ENCODE assay signal across 19 cellular contexts in genomic region chr10:69356187-69356586, GRCh38.
DNase-seq lines count a peak whose midpoint lies in the region; ATAC-seq, FAIRE-seq and TF ChIP-seq lines count a peak whose summit lies in the region.
"Had no signal": no experiment of that assay in that cellular context is flagged by ENCODE, and none has a peak within 500 bp of the region (broad histone marks: within the 10 kb centered on the region; RNA-seq: fewer than 3 reads in every experiment).

No MANE protein-coding gene starts in this region.

- no TSS peak for BruUV-seq in K562 (replicated peaks; lab: Mats Ljungman, UMichigan)

- H3K27me3 Mint-ChIP-seq in CD4-positive, CD25-positive, alpha-beta regulatory T cell, result no peaks in the 10 kb centered on the region
- H3K27me3 Mint-ChIP-seq: CD8-positive, alpha-beta memory T cell had no signal

- POLR2A ChIA-PET in RWPE1 (lab: Yijun Ruan, JAX; ENCODE audit: low non-redundant PET), result no interaction called here
- POLR2A ChIA-PET in K562 (lab: Yijun Ruan, JAX), result interaction anchor here (1.0 to 2.6 kb wide), 2 partner anchors 27 to 37 kb away, joined by 4 to 8 read pairs; no protein-coding TSS in a partner anchor

- TF ChIP-seq CTCF in RWPE1 (conservative IDR thresholded peaks at IDR 0.05; ENCODE audit: low read depth) (no peak), K562 (IDR thresholded peaks at IDR 0.05 in 2 of 3, conservative IDR thresholded peaks at IDR 0.05 in 1 of 3; ENCODE audit: insufficient read depth in 2 of 3, low read depth in 1 of 3, low read length in 3 of 3) (no peak)

- H3K27ac Mint-ChIP-seq in CD4-positive, CD25-positive, alpha-beta regulatory T cell, result peak overlapping the region in 2 of 3 donors; percentile 60 to 82

- no peak overlapping the region for H3K4me3 ChIP-seq in CD4-positive, CD25-positive, alpha-beta regulatory T cell (ENCODE audit: low read depth, low read length)
- no peak overlapping the region for H3K4me3 ChIP-seq in K562
- H3K4me3 ChIP-seq: GM12878, HAP-1 had no signal

- CTCF ChIA-PET in RWPE1 (lab: Yijun Ruan, JAX) (no interaction called here), K562 (lab: Yijun Ruan, JAX; ENCODE audit: low intra/inter-chr PET ratio) (no interaction called here)

- H3K4me1 Mint-ChIP-seq in CD4-positive, CD25-positive, alpha-beta regulatory T cell, result peaks cover 18 to 71% (median 38%) of the 10 kb centered on the region in 4 donors

- H3K4me3 Mint-ChIP-seq in CD4-positive, CD25-positive, alpha-beta regulatory T cell, result no peak overlapping the region
- H3K4me3 Mint-ChIP-seq: CD8-positive, alpha-beta memory T cell had no signal

- ATAC-seq in CD4-positive, CD25-positive, alpha-beta regulatory T cell (ENCODE audit: low read depth in 2 of 2), result no peak
- ATAC-seq in K562, result no peak
- no peak for ATAC-seq in activated CD4-positive, CD25-positive, alpha-beta regulatory T cell treated with anti-CD3 and anti-CD28 coated beads, Interleukin-2, amount 50 U/mL, for 24 hours
- ATAC-seq: GM12878 had no signal

- H3K9me1 ChIP-seq in K562 (ENCODE audit: control insufficient read depth, insufficient read depth, low read length), result no peaks in the 10 kb centered on the region

- no peaks in the 10 kb centered on the region for H3K9me3 Mint-ChIP-seq in CD4-positive, CD25-positive, alpha-beta regulatory T cell
- H3K9me3 Mint-ChIP-seq: CD8-positive, alpha-beta memory T cell had no signal

- no peak for FAIRE-seq in K562 (lab: Jason Lieb, UNC)
- FAIRE-seq: D721Med, GM12878, GM18507, H54 had no signal

- in situ Hi-C loops in K562 (cut with MboI), result no loop called here

- H3K36me3 ChIP-seq in CD4-positive, CD25-positive, alpha-beta regulatory T cell (ENCODE audit: control insufficient read depth, insufficient read depth, low read length), result peaks cover 11% of the 10 kb centered on the region
- peaks cover 90% of the 10 kb centered on the region for H3K36me3 ChIP-seq in K562 (ENCODE audit: control insufficient read depth, insufficient read depth, low read length)
- H3K36me3 ChIP-seq: HAP-1 had no signal

- H4K20me1 ChIP-seq in K562 (replicated peaks; ENCODE audit: control insufficient read depth, insufficient read depth, low read length), result peaks cover 9% of the 10 kb centered on the region; the same call in 1 of the 2 replicates

- no peaks in the 10 kb centered on the region for H3K27me3 ChIP-seq in CD4-positive, CD25-positive, alpha-beta regulatory T cell (ENCODE audit: control insufficient read depth, insufficient read depth, low read length)
- no peaks in the 10 kb centered on the region for H3K27me3 ChIP-seq in K562 (ENCODE audit: control insufficient read depth in 2 of 2, insufficient read depth in 2 of 2, low read length in 2 of 2)

- TF ChIP-seq RAD21 in K562 (CRISPR knock-in tag; conservative IDR thresholded peaks at IDR 0.05 in 1 of 2, IDR thresholded peaks at IDR 0.05 in 1 of 2), result no peak

- no peak overlapping the region for H2AFZ ChIP-seq in K562 (ENCODE audit: low read depth, low read length)

- peaks cover 26% of the 10 kb centered on the region for H3K4me1 ChIP-seq in CD4-positive, CD25-positive, alpha-beta regulatory T cell (ENCODE audit: control insufficient read depth, insufficient read depth, low read length, poor library complexity, severe bottlenecking)
- H3K4me1 ChIP-seq in K562 (replicated peaks in 1 of 2; ENCODE audit: control insufficient read depth in 2 of 2, insufficient read depth in 2 of 2, low read length in 2 of 2), result peaks cover 0 to 4% of the 10 kb centered on the region in 2 experiments; a peak in 2 of 5 replicates
- H3K4me1 ChIP-seq: HAP-1 had no signal

- intact Hi-C loops in K562 (cut with micrococcal nuclease), result no loop called here

- DNase-seq in CD4-positive, CD25-positive, alpha-beta regulatory T cell, result no peak
- no peak for DNase-seq in RWPE1 (ENCODE audit: low spot score)
- no peak for DNase-seq in K562 (ENCODE audit: extremely low read depth in 1 of 4, low spot score in 3 of 4)
- DNase-seq in activated CD8-positive, alpha-beta memory T cell treated with anti-CD3 and anti-CD28 coated beads, Interleukin-2, amount 50 U/mL, for 4 hours, result no peak
- no peak for DNase-seq in iPS-NIHi7 (ENCODE audit: extremely low spot score)
- DNase-seq in stimulated activated naive CD4-positive, alpha-beta T cell (lab: John Stamatoyannopoulos, UW), result no peak
- DNase-seq: C1 segment of cervical spinal cord; CD8-positive, alpha-beta memory T cell; DMS 273 treated with DMSO at 0.1 percent for 48 hours; DMS79; EL; GDM1; GOT3 had no signal

- TF ChIP-seq POLR2A in K562 (conservative IDR thresholded peaks at IDR 0.05), result no peak

- WGBS in K562 (ENCODE audit: insufficient coverage, low coverage, missing lambda C conversion rate), result 85% methylated on average over 2 of the region's 2 CpGs

- peaks cover 93% of the 10 kb centered on the region for H3K79me2 ChIP-seq in K562 (ENCODE audit: control insufficient read depth, insufficient read depth, low read length)

- H3K4me2 ChIP-seq in K562 (ENCODE audit: insufficient read depth, low read length), result no peak overlapping the region

- H3K27ac ChIP-seq in CD4-positive, CD25-positive, alpha-beta regulatory T cell (ENCODE audit: insufficient read depth, low read length, poor library complexity, severe bottlenecking), result no peak overlapping the region
- H3K27ac ChIP-seq in RWPE1 (peak overlapping the region; percentile 17; the same call in 1 of the 2 replicates), K562 (ENCODE audit: extremely low read depth, low read depth, low read length) (no peak overlapping the region)

- peaks cover 18% of the 10 kb centered on the region for H3K36me3 Mint-ChIP-seq in CD4-positive, CD25-positive, alpha-beta regulatory T cell

- TF ChIP-seq EP300 in K562 (IDR thresholded peaks at IDR 0.05; ENCODE audit: low read length), result no peak

- H3K9ac ChIP-seq in K562 (ENCODE audit: insufficient read depth in 1 of 2, low read depth in 2 of 2, low read length in 2 of 2), result no peak overlapping the region

- H3K9me3 ChIP-seq in CD4-positive, CD25-positive, alpha-beta regulatory T cell (ENCODE audit: control insufficient read depth in 2 of 2, low read length in 2 of 2), result no peaks in the 10 kb centered on the region
- H3K9me3 ChIP-seq in K562 (replicated peaks; ENCODE audit: control insufficient read depth, insufficient read depth, low read depth, low read length), result no peaks in the 10 kb centered on the region
- H3K9me3 ChIP-seq: HAP-1 had no signal

TF ChIP-seq in K562, 482 proteins besides CTCF, POLR2A, EP300 and RAD21:
- TF ChIP-seq ZNF121 (CRISPR knock-in tag; conservative IDR thresholded peaks at IDR 0.05), result peak; percentile 72
- no peak for TF ChIP-seq RUNX1 (IDR thresholded peaks at IDR 0.05; ENCODE audit: low read depth)
- TF ChIP-seq ZNF695 (CRISPR knock-in tag; IDR thresholded peaks at IDR 0.05), result no peak
- TF ChIP-seq NR0B1 (IDR thresholded peaks at IDR 0.05; ENCODE audit: partially characterized antibody), result no peak
